In genomic region chr13:72253754-72254153, GRCh38 we compare ENCODE assay signal across 24 cellular contexts.
"Had no signal": no experiment of that assay in that cellular context is flagged by ENCODE, and none has a peak within 500 bp of the region (broad histone marks: within the 10 kb centered on the region; RNA-seq: fewer than 3 reads in every experiment).

No MANE protein-coding gene starts in this region.

- ATAC-seq: activated CD8-positive, alpha-beta T cell treated with anti-CD3 and anti-CD28 coated beads for 36 hours; activated T-cell treated with anti-CD3 and anti-CD28 coated beads, Interleukin-2, amount 50 U/mL, for 4 hours; activated T-helper 17 cell treated with anti-CD3 and anti-CD28 coated beads, Interleukin-2, amount 50 U/mL, for 72 hours; esophagus mucosa; T-helper 17 cell; WTC11 had no signal

- H3K27ac ChIP-seq: brain microvascular endothelial cell, coronary artery had no signal

- H3K36me3 ChIP-seq: brain microvascular endothelial cell had no signal

- H3K4me3 ChIP-seq: coronary artery had no signal

- H3K27me3 ChIP-seq: brain microvascular endothelial cell had no signal

- DNase-seq: activated CD4-positive, alpha-beta T cell treated with anti-CD3 and anti-CD28 coated beads for 1 hour; activated CD4-positive, alpha-beta T cell treated with anti-CD3 and anti-CD28 coated beads for 48 hours; activated CD4-positive, alpha-beta T cell treated with anti-CD3 and anti-CD28 coated beads, Interleukin-2, amount 50 U/mL, for 1 hour; activated CD4-positive, alpha-beta T cell treated with anti-CD3 and anti-CD28 coated beads, Interleukin-2, amount 50 U/mL, for 48 hours; activated CD8-positive, alpha-beta memory T cell treated with anti-CD3 and anti-CD28 coated beads for 24 hours; activated CD8-positive, alpha-beta T cell treated with anti-CD3 and anti-CD28 coated beads for 36 hours; activated effector memory CD4-positive, alpha-beta T cell treated with Interleukin-2 at 50 U/mL for 16 hours; activated gamma-delta T cell treated with Interleukin-2 at 50 U/mL for 16 hours; activated naive CD4-positive, alpha-beta T cell treated with anti-CD3 and anti-CD28 coated beads, Interleukin-2, amount 50 U/mL, for 16 hours; activated naive CD4-positive, alpha-beta T cell treated with Interleukin-2 at 50 U/mL for 16 hours; activated T-cell treated with anti-CD3 and anti-CD28 coated beads, Interleukin-2, amount 50 U/mL, for 4 hours; amniotic stem cell; anterior cingulate cortex; brain microvascular endothelial cell; dermis blood vessel endothelial cell; effector CD8-positive, alpha-beta T cell; foreskin fibroblast; head of caudate nucleus; hippocampal formation; T-helper 17 cell had no signal
